In the genomic region with DNA sequence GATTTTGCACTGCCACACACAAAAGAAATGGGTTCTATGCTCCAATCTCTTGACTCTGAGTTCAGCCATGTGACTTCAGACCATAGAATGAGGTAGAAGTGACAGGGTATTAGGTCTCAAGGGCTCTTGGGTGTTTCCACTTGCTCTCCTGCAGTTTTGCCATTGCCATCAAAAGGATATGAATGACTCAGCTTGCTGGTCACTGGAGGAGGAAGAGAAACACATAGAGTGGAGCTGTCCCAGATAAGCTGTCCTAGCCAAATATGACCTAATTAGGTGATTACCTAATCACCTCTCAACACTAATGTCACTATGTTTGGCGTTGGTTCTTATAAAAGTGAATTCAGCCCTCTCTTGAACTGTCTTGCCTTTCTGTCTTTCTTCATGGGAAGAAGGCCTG, we compare ENCODE assay signal across 19 cellular contexts. TPM values are rescaled to one million over a fixed set of nuclear protein-coding genes. Genes with fewer than 3 reads are reported as not detected.
A peak's percentile ranks its signal among the peaks of the same experiment; 100 is the strongest.
DNase-seq lines count a peak whose midpoint lies in the region; ATAC-seq, FAIRE-seq and TF ChIP-seq lines count a peak whose summit lies in the region.
"Not testable (repeated sequence)": the region's sequence is repeated elsewhere in the genome, so short reads cannot be mapped to it uniquely, and the experiment has no call there.
"Had no signal": no experiment of that assay in that cellular context is flagged by ENCODE, and none has a peak within 500 bp of the region (broad histone marks: within the 10 kb centered on the region; RNA-seq: fewer than 3 reads in every experiment).

No MANE protein-coding gene starts in this region.

- WGBS in GM12878 (ENCODE audit: insufficient coverage, insufficient replicate concordance, low lambda C conversion rate, missing lambda C conversion rate): 0% methylated on average over 1 of the region's 1 CpG

- H3K4me3 Mint-ChIP-seq in stimulated activated memory B cell treated with anti-CD40 and anti-IgM and Interleukin-4, amounts not matched to agents 10 μg/mL and 1 μg/mL and 100 μg/mL, for 72 hours: not testable (repeated sequence)

- H2AFZ ChIP-seq in GM12878 (ENCODE audit: control insufficient read depth, low read depth, low read length): not testable (repeated sequence)

- intact Hi-C loops in GM12878 (cut with micrococcal nuclease; ENCODE audit: unreplicated experiment): not testable (repeated sequence)

- SMC1A ChIA-PET in GM12878 (lab: Charles Lee; ENCODE audit: uncharacterized antibody, unreplicated experiment): interaction anchor here (0.7 to 1.1 kb wide), 2 partner anchors 10 to 1698 kb away, joined by 3 read pairs; no protein-coding TSS in a partner anchor

- DNase-seq in GM12892 (ENCODE audit: insufficient read length); HTR-8/SVneo (ENCODE audit: insufficient read length, low spot score); GM12878 (ENCODE audit: low read depth, low spot score): not testable (repeated sequence)

- H3K4me1 Mint-ChIP-seq in stimulated activated memory B cell treated with anti-CD40 and anti-IgM and Interleukin-4, amounts not matched to agents 10 μg/mL and 1 μg/mL and 100 μg/mL, for 72 hours: not testable (repeated sequence)

- H3K4me2 ChIP-seq in GM12878 (ENCODE audit: control insufficient read depth, insufficient read depth): not testable (repeated sequence)

- ATAC-seq in GM18907 (IDR thresholded peaks at IDR 0.05; ENCODE audit: unreplicated experiment) (peak; percentile 68), GM21390 (IDR thresholded peaks at IDR 0.05; ENCODE audit: unreplicated experiment) (peak; percentile 45), HG02840 (IDR thresholded peaks at IDR 0.05; ENCODE audit: low FRiP score, unreplicated experiment) (peak; percentile 49), HG03139 (IDR thresholded peaks at IDR 0.05; ENCODE audit: unreplicated experiment) (peak; percentile 55), GM12878 (peak; percentile 72)
- peak; percentile 34 for ATAC-seq in stimulated activated memory B cell treated with anti-CD40 and anti-IgM and Interleukin-4, amounts not matched to agents 10 μg/mL and 1 μg/mL and 100 μg/mL, for 72 hours

- TF ChIP-seq POLR2A in GM12892 (IDR thresholded peaks at IDR 0.05; ENCODE audit: low read depth, low read length); GM12878 (IDR thresholded peaks at IDR 0.05; ENCODE audit: low read depth, low read length): not testable (repeated sequence)

- TF ChIP-seq RAD21 in GM12878 (IDR thresholded peaks at IDR 0.05; ENCODE audit: insufficient read depth, low read depth, low read length): not testable (repeated sequence)

- H3K4me3 ChIP-seq in GM12878: not testable (repeated sequence)

- RAD21 ChIA-PET in GM12878 (lab: Charles Lee; ENCODE audit: unreplicated experiment): not testable (repeated sequence)

- H3K36me3 ChIP-seq in GM12878 (ENCODE audit: control insufficient read depth in 2 of 2, insufficient read depth in 2 of 2, low read length in 1 of 2): not testable (repeated sequence)

- peaks cover 10% of the 10 kb centered on the region; the same call in 1 of the 2 replicates for H3K4me1 ChIP-seq in GM12878 (ENCODE audit: control insufficient read depth, insufficient read depth, low read length)

- H3K9me3 Mint-ChIP-seq in stimulated activated memory B cell treated with anti-CD40 and anti-IgM and Interleukin-4, amounts not matched to agents 10 μg/mL and 1 μg/mL and 100 μg/mL, for 72 hours: not testable (repeated sequence)

- H3K27me3 ChIP-seq in GM12878 (replicated peaks in 1 of 2; ENCODE audit: control insufficient read depth in 2 of 2, insufficient read depth in 2 of 2, low read length in 1 of 2): not testable (repeated sequence)

- H3K27ac Mint-ChIP-seq in stimulated activated memory B cell treated with anti-CD40 and anti-IgM and Interleukin-4, amounts not matched to agents 10 μg/mL and 1 μg/mL and 100 μg/mL, for 72 hours: not testable (repeated sequence)

- not testable (repeated sequence) for TF ChIP-seq EP300 in GM12878 (IDR thresholded peaks at IDR 0.05; ENCODE audit: borderline replicate concordance in 1 of 2, control insufficient read depth in 1 of 2, low read depth in 2 of 2, low read length in 2 of 2)

- not testable (repeated sequence) for H3K79me2 ChIP-seq in GM12878 (ENCODE audit: control insufficient read depth, insufficient read depth, low read length)

- POLR2A ChIA-PET in GM12878 (lab: Charles Lee): not testable (repeated sequence)

- not testable (repeated sequence) for H3K9me3 ChIP-seq in GM12878 (replicated peaks; ENCODE audit: control insufficient read depth, insufficient read depth, low read length)

- CTCF ChIA-PET in GM12878 (lab: Yijun Ruan, JAX): not testable (repeated sequence)

- not testable (repeated sequence) for H3K36me3 Mint-ChIP-seq in stimulated activated memory B cell treated with anti-CD40 and anti-IgM and Interleukin-4, amounts not matched to agents 10 μg/mL and 1 μg/mL and 100 μg/mL, for 72 hours

- not testable (repeated sequence) for BruUV-seq in GM12878 (replicated peaks; lab: Mats Ljungman, UMichigan)

- not testable (repeated sequence) for TF ChIP-seq CTCF in GM12878 (IDR thresholded peaks at IDR 0.05 in 2 of 3, conservative IDR thresholded peaks at IDR 0.05 in 1 of 3; ENCODE audit: control insufficient read depth in 2 of 3, extremely low read depth in 1 of 3, insufficient read depth in 1 of 3, low read depth in 3 of 3, low read length in 3 of 3)

- not testable (repeated sequence) for H3K27ac ChIP-seq in GM12878 (ENCODE audit: control insufficient read depth, insufficient read depth)

- H3K27me3 Mint-ChIP-seq in stimulated activated memory B cell treated with anti-CD40 and anti-IgM and Interleukin-4, amounts not matched to agents 10 μg/mL and 1 μg/mL and 100 μg/mL, for 72 hours: not testable (repeated sequence)

- not testable (repeated sequence) for H4K20me1 ChIP-seq in GM12878 (ENCODE audit: control insufficient read depth, insufficient read depth)

- in situ Hi-C loops in GM12878 (cut with MboI): not testable (repeated sequence)

- not testable (repeated sequence) for H3K9ac ChIP-seq in GM12878 (ENCODE audit: control insufficient read depth, insufficient read depth, low read length)

- FAIRE-seq in GM12892 (lab: Jason Lieb, UNC) (peak; percentile 97), HTR-8/SVneo (lab: Jason Lieb, UNC) (peak; percentile 72), GM12878 (lab: Jason Lieb, UNC) (peak; percentile 91)

TF ChIP-seq in GM12878, 131 proteins besides CTCF, POLR2A, EP300 and RAD21:
- TF ChIP-seq MTA2 (IDR thresholded peaks at IDR 0.05; ENCODE audit: low read depth) (peak; percentile 45; the same call in 1 of the 2 replicates), IKZF2 (IDR thresholded peaks at IDR 0.05) (peak; percentile 37 to 47; a peak in 1 of 4 replicates), IKZF1 (conservative IDR thresholded peaks at IDR 0.05) (0 out of 2 replicates have a peak, but pooled peaks have one; percentile 44), ATF7 (IDR thresholded peaks at IDR 0.05; ENCODE audit: low read depth) (peak; percentile 73; the same call in 1 of the 2 replicates)

RNA-seq across cellular contexts. Expression of a gene that starts 8.3 kb away (rescaled TPM):
- not detected for polyA plus RNA-seq in GM12892 (2012; ENCODE audit: missing spikeins)
- total RNA-seq in GM12878 (2013; cell fraction: nucleolus; rRNA removed): not detected in 2 replicates
- total RNA-seq in GM12878 (2014; rRNA removed): not detected in 2 replicates
- total RNA-seq in GM12878 (2014; rRNA removed; fragmentation: Illumina TruSeq; extraction: Trizol): not detected in 2 replicates
- total RNA-seq in GM12878 (2021): not detected in 2 replicates
- not detected for polyA plus RNA-seq in GM12878 (2011; ENCODE audit: low read depth)
- polyA plus RNA-seq in GM12878 (2011; rRNA removed): not detected in 2 replicates
- polyA plus RNA-seq in GM12878 (2011; cell fraction: cytosol; rRNA removed): not detected in 2 replicates
- polyA plus RNA-seq in GM12878 (2011; cell fraction: nucleus; rRNA removed): not detected in 2 replicates
- polyA plus RNA-seq in GM12878 (2012): not detected in 2 replicates
- polyA plus RNA-seq in GM12878 (2014; fragmentation: Illumina TruSeq; extraction: Trizol): not detected in 2 replicates
- polyA plus RNA-seq in GM12878 (2014; fragmentation: Nextera tagmentation; extraction: Ambion mirVana): not detected
- polyA plus RNA-seq in GM12878 (2014; rRNA removed): not detected in 2 replicates
- polyA plus RNA-seq in GM12878 (2016; fragmentation: Nextera tagmentation; extraction: Ambion mirVana): not detected
- not detected in 2 replicates for polyA minus RNA-seq in GM12878 (2011; rRNA and poly(A)+ RNA removed)
- polyA minus RNA-seq in GM12878 (2011; cell fraction: cytosol; rRNA and poly(A)+ RNA removed): not detected in 2 replicates
- polyA minus RNA-seq in GM12878 (2011; cell fraction: nucleus; rRNA and poly(A)+ RNA removed): not detected in 2 replicates
- total RNA-seq: activated naive CD4-positive, alpha-beta T cell treated with anti-CD3 and anti-CD28 coated beads, Interleukin-2, amount 50 U/mL, for 72 hours; activated T-helper 1 cell treated with anti-CD3 and anti-CD28 coated beads, Interleukin-12 subunit alpha, Interleukin-12 subunit beta, Interleukin-2, Interleukin-4 antibody, amounts not matched to agents 30 ng/mL and 10 ng/mL and 1 ng/mL, durations not matched to agents 14 hours and 24 hours and 36 hours; CD4-positive, alpha-beta memory T cell; cerebellum; esophagus squamous epithelium; H7; natural killer cell treated with Interleukin-12 subunit alpha and Interleukin-12 subunit beta and Interleukin-15 and Interleukin-18, amount 100 ng/mL, for 72 hours; pancreas; T-cell; temporal lobe had no signal
- polyA plus RNA-seq: AG04450; CD4-positive, alpha-beta memory T cell; pancreas had no signal
